Comparison of ENCODE assay signal across 14 cellular contexts in the genomic region with DNA sequence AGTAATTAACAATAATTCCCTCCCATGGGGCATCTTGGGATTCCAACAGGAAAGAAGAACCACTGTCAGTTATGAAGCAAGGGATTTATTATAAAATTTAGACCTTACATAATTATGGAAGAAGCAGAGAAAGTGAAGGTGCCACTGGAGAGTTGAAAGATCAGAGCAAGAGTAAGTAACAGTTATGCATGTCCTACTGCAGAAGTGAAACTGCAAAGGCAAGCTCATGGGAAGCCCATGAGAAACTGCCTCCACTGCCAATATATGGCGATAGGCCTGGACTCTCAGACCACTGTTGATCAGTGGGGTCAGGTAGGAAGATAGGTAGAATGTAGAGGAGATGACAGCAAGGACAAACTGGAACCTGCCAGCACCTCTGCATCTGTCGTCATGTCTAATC.
"Had no signal": no experiment of that assay in that cellular context is flagged by ENCODE, and none has a peak within 500 bp of the region (broad histone marks: within the 10 kb centered on the region; RNA-seq: fewer than 3 reads in every experiment).

No MANE protein-coding gene starts in this region.

- ATAC-seq: activated T-helper 17 cell treated with anti-CD3 and anti-CD28 coated beads, Interleukin-2, amount 50 U/mL, for 72 hours; effector memory CD8-positive, alpha-beta T cell; natural killer cell treated with Interleukin-12 subunit alpha and Interleukin-12 subunit beta and Interleukin-15 and Interleukin-18, amount 100 ng/mL, for 72 hours; stimulated activated naive B cell treated with anti-CD40 and anti-IgM and Interleukin-4, amounts not matched to agents 10 μg/mL and 1 μg/mL and 100 μg/mL, for 72 hours had no signal

- H3K4me3 ChIP-seq: ascending aorta, tibial nerve had no signal

- H3K36me3 ChIP-seq: ascending aorta, tibial nerve had no signal

- H3K9me3 ChIP-seq: ascending aorta, tibial nerve had no signal

- DNase-seq: activated CD4-positive, alpha-beta T cell treated with anti-CD3 and anti-CD28 coated beads for 1 hour; activated CD4-positive, alpha-beta T cell treated with anti-CD3 and anti-CD28 coated beads, Interleukin-2, amount 50 U/mL, for 48 hours; activated naive CD4-positive, alpha-beta T cell treated with anti-CD3 and anti-CD28 coated beads, Interleukin-2, amount 10 ng/mL, durations not matched to agents 7 days and 5 days; dermis blood vessel endothelial cell; effector memory CD8-positive, alpha-beta T cell; foreskin melanocyte; nucleus accumbens; stimulated activated CD4-positive, alpha-beta T cell treated with anti-CD3 and anti-CD28 coated beads, Interleukin-2, amount 100 ng/mL, for 48 hours; stimulated activated naive B cell treated with anti-CD40 and anti-IgM and Interleukin-4, amounts not matched to agents 10 μg/mL and 1 μg/mL and 100 μg/mL, for 72 hours had no signal

- H3K27ac ChIP-seq: ascending aorta, VCaP had no signal

- H3K4me1 ChIP-seq: ascending aorta had no signal

- H3K27me3 ChIP-seq: ascending aorta, tibial nerve had no signal
